Comparison of ENCODE assay signal across 26 cellular contexts in the genomic region with DNA sequence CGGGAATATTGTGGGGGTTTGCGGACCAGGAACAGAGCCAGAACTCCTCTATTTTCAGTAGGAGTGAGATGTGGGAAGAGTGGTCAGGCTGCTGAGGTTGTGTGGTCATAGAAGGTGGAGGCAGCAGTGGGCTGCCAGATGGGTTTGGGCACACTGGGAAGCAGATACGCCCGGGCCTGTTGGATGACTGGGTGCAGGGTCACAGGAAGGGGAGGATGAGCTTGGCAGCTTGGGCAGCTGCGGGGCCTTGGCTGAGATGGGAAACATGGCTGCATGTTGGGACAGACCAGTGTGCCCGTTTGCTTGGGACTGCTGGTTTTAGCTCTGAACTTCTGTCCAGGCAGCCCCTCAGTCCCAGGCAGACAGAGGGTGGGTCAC. TPM values are rescaled to one million over a fixed set of nuclear protein-coding genes. Genes with fewer than 3 reads are reported as not detected.
DNase-seq lines count a peak whose midpoint lies in the region; ATAC-seq, FAIRE-seq and TF ChIP-seq lines count a peak whose summit lies in the region.
"Had no signal": no experiment of that assay in that cellular context is flagged by ENCODE, and none has a peak within 500 bp of the region (broad histone marks: within the 10 kb centered on the region; RNA-seq: fewer than 3 reads in every experiment).

No MANE protein-coding gene starts in this region.

- ATAC-seq in HG03139 (IDR thresholded peaks at IDR 0.05; ENCODE audit: unreplicated experiment) = no peak
- ATAC-seq: activated naive CD8-positive, alpha-beta T cell treated with anti-CD3 and anti-CD28 coated beads, Interleukin-2, amount 50 U/mL, for 24 hours had no signal

- H3K27ac ChIP-seq in HEK293 (ENCODE audit: extremely low read depth, low read depth, low read length) = no peak overlapping the region
- H3K27ac ChIP-seq: neural progenitor cell had no signal

- H3K36me3 ChIP-seq in HEK293 (ENCODE audit: control insufficient read depth in 2 of 2, insufficient read depth in 1 of 2, low read length in 2 of 2) = no peaks in the 10 kb centered on the region
- H3K36me3 ChIP-seq: neural progenitor cell had no signal

- H3K36me3 Mint-ChIP-seq in endothelial cell (ENCODE audit: low read depth, unreplicated experiment) = peaks cover 56% of the 10 kb centered on the region

- no peak overlapping the region for H3K4me3 ChIP-seq in HEK293 (ENCODE audit: low read depth, low read length)
- H3K4me3 ChIP-seq: neural progenitor cell, smooth muscle cell had no signal

- CTCF ChIA-PET in HEK293 (lab: Yijun Ruan, JAX) = no interaction called here

- peak overlapping the region; percentile 85 for H3K27ac Mint-ChIP-seq in endothelial cell (ENCODE audit: unreplicated experiment)
- H3K27ac Mint-ChIP-seq: activated naive CD8-positive, alpha-beta T cell treated with anti-CD3 and anti-CD28 coated beads, Interleukin-2, amount 50 U/mL, for 24 hours; CD4-positive, alpha-beta T cell; stimulated activated naive CD8-positive, alpha-beta T cell treated with anti-CD3 and anti-CD28 coated beads, Interleukin-15, Interleukin-2, amounts not matched to agents 100 ng/mL and 50 ng/mL, for 24 hours had no signal

- no peak for TF ChIP-seq CTCF in HEK293 (tag by site-specific recombination; IDR thresholded peaks at IDR 0.05)
- no peak for TF ChIP-seq CTCF in endothelial cell (IDR thresholded peaks at IDR 0.05; ENCODE audit: unreplicated experiment)

- DNase-seq in GM12891 (ENCODE audit: insufficient read length, low spot score) (peak; percentile 5), endothelial cell (ENCODE audit: low spot score) (no peak), myocyte (ENCODE audit: low read depth) (peak; percentile 60), MV-4-11 (lab: John Stamatoyannopoulos, UW) (no peak), HT-29 (ENCODE audit: low spot score) (no peak), hippocampal formation (lab: John Stamatoyannopoulos, UW) (no peak)
- DNase-seq: activated CD4-positive, alpha-beta T cell treated with anti-CD3 and anti-CD28 coated beads for 1 hour; activated naive CD8-positive, alpha-beta T cell treated with anti-CD3 and anti-CD28 coated beads, Interleukin-2, amount 50 U/mL, for 24 hours; CD4-positive, alpha-beta T cell; dermis blood vessel endothelial cell; GF-D8; H9; Karpas-422; NCI-H1105 treated with DMSO at 0.1 percent for 48 hours; NCI-H510A treated with DMSO at 0.1 percent for 48 hours; RPMI8226; stimulated activated CD4-positive, alpha-beta T cell treated with anti-CD3 and anti-CD28 coated beads, Interleukin-4, amount 100 ng/mL, for 1 hour; trophoblast cell had no signal

- no peaks in the 10 kb centered on the region for H3K9me3 Mint-ChIP-seq in endothelial cell (ENCODE audit: unreplicated experiment)
- H3K9me3 Mint-ChIP-seq: activated naive CD8-positive, alpha-beta T cell treated with anti-CD3 and anti-CD28 coated beads, Interleukin-2, amount 50 U/mL, for 24 hours; brain; CD4-positive, alpha-beta T cell; stimulated activated naive CD8-positive, alpha-beta T cell treated with anti-CD3 and anti-CD28 coated beads, Interleukin-15, Interleukin-2, amounts not matched to agents 100 ng/mL and 50 ng/mL, for 24 hours had no signal

- H3K4me1 Mint-ChIP-seq in endothelial cell (ENCODE audit: unreplicated experiment) = peaks cover 31% of the 10 kb centered on the region
- H3K4me1 Mint-ChIP-seq: activated naive CD8-positive, alpha-beta T cell treated with anti-CD3 and anti-CD28 coated beads, Interleukin-2, amount 50 U/mL, for 24 hours; brain; H9 had no signal

- peak overlapping the region; percentile 89 for H3K4me3 Mint-ChIP-seq in endothelial cell (ENCODE audit: unreplicated experiment)
- H3K4me3 Mint-ChIP-seq: activated naive CD8-positive, alpha-beta T cell treated with anti-CD3 and anti-CD28 coated beads, Interleukin-2, amount 50 U/mL, for 24 hours; brain; CD4-positive, alpha-beta T cell; H9; stimulated activated naive CD8-positive, alpha-beta T cell treated with anti-CD3 and anti-CD28 coated beads, Interleukin-15, Interleukin-2, amounts not matched to agents 100 ng/mL and 50 ng/mL, for 24 hours had no signal

- H3K4me1 ChIP-seq in HEK293 (ENCODE audit: control insufficient read depth, insufficient read depth, low read length) = no peaks in the 10 kb centered on the region
- H3K4me1 ChIP-seq: neural progenitor cell had no signal

- FAIRE-seq in GM12891 (lab: Jason Lieb, UNC) = no peak
- FAIRE-seq: frontal cortex had no signal

- H3K27me3 Mint-ChIP-seq in endothelial cell (ENCODE audit: unreplicated experiment) = peaks cover 22% of the 10 kb centered on the region
- H3K27me3 Mint-ChIP-seq: CD4-positive, alpha-beta T cell had no signal

- no peaks in the 10 kb centered on the region for H3K9me3 ChIP-seq in HEK293 (ENCODE audit: control insufficient read depth, insufficient read depth, low read depth, low read length)

- no peak for TF ChIP-seq POLR2A in GM12891 (IDR thresholded peaks at IDR 0.05; ENCODE audit: low read depth, low read length)

- POLR2A ChIA-PET in HEK293 (lab: Yijun Ruan, JAX) = no interaction called here

TF ChIP-seq in GM12891, 5 proteins besides CTCF, POLR2A, EP300 and RAD21:
- no peak for TF ChIP-seq PAX5 (IDR thresholded peaks at IDR 0.05; ENCODE audit: insufficient read depth, low read length, severe bottlenecking)
- no peak for TF ChIP-seq SPI1 (IDR thresholded peaks at IDR 0.05; ENCODE audit: low read depth, low read length)
- TF ChIP-seq TAF1 (IDR thresholded peaks at IDR 0.05; ENCODE audit: low read depth, low read length) = no peak
TF ChIP-seq in GM12891: peak in this region for 0.

TF ChIP-seq in HEK293, 187 proteins besides CTCF, POLR2A, EP300 and RAD21:
- no peak for TF ChIP-seq ZSCAN23 (tag by site-specific recombination; IDR thresholded peaks at IDR 0.05)
- TF ChIP-seq, protein P1, sequence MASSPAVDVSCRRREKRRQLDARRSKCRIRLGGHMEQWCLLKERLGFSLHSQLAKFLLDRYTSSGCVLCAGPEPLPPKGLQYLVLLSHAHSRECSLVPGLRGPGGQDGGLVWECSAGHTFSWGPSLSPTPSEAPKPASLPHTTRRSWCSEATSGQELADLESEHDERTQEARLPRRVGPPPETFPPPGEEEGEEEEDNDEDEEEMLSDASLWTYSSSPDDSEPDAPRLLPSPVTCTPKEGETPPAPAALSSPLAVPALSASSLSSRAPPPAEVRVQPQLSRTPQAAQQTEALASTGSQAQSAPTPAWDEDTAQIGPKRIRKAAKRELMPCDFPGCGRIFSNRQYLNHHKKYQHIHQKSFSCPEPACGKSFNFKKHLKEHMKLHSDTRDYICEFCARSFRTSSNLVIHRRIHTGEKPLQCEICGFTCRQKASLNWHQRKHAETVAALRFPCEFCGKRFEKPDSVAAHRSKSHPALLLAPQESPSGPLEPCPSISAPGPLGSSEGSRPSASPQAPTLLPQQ (tag by site-specific recombination; IDR thresholded peaks at IDR 0.05) = no peak
- no peak for TF ChIP-seq FEZF1 (tag by site-specific recombination; IDR thresholded peaks at IDR 0.05)
- TF ChIP-seq ZFHX2 (tag by site-specific recombination; conservative IDR thresholded peaks at IDR 0.05) = peak; percentile 48
- TF ChIP-seq, protein P2, sequence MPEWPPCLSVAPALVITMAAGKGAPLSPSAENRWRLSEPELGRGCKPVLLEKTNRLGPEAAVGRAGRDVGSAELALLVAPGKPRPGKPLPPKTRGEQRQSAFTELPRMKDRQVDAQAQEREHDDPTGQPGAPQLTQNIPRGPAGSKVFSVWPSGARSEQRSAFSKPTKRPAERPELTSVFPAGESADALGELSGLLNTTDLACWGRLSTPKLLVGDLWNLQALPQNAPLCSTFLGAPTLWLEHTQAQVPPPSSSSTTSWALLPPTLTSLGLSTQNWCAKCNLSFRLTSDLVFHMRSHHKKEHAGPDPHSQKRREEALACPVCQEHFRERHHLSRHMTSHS (tag by site-specific recombination; IDR thresholded peaks at IDR 0.05) = no peak
- no peak for TF ChIP-seq KLF1 (tag by site-specific recombination; IDR thresholded peaks at IDR 0.05)
- no peak for TF ChIP-seq ZNF239 (tag by site-specific recombination; IDR thresholded peaks at IDR 0.05)
- no peak for TF ChIP-seq ZNF558 (tag by site-specific recombination; IDR thresholded peaks at IDR 0.05)
- TF ChIP-seq ZNF501 (tag by site-specific recombination; IDR thresholded peaks at IDR 0.05) = no peak
- TF ChIP-seq EGR2 (tag by site-specific recombination; IDR thresholded peaks at IDR 0.05; ENCODE audit: low read depth) = peak; percentile 22; the same call in 1 of the 2 replicates
- no peak for TF ChIP-seq ZFP37 (tag by site-specific recombination; IDR thresholded peaks at IDR 0.05)
- TF ChIP-seq, protein P3, sequence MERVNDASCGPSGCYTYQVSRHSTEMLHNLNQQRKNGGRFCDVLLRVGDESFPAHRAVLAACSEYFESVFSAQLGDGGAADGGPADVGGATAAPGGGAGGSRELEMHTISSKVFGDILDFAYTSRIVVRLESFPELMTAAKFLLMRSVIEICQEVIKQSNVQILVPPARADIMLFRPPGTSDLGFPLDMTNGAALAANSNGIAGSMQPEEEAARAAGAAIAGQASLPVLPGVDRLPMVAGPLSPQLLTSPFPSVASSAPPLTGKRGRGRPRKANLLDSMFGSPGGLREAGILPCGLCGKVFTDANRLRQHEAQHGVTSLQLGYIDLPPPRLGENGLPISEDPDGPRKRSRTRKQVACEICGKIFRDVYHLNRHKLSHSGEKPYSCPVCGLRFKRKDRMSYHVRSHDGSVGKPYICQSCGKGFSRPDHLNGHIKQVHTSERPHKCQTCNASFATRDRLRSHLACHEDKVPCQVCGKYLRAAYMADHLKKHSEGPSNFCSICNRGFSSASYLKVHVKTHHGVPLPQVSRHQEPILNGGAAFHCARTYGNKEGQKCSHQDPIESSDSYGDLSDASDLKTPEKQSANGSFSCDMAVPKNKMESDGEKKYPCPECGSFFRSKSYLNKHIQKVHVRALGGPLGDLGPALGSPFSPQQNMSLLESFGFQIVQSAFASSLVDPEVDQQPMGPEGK (tag by site-specific recombination; IDR thresholded peaks at IDR 0.05) = no peak
- no peak for TF ChIP-seq ZFP3 (tag by site-specific recombination; IDR thresholded peaks at IDR 0.05; ENCODE audit: low read depth)

RNA-seq across cellular contexts. Expression of a gene that starts 11.4 kb away (rescaled TPM):
- 0.15 TPM for polyA plus RNA-seq in GM12891 (2012; ENCODE audit: low read depth, missing spikeins)
- total RNA-seq in endothelial cell (ENCODE audit: unreplicated experiment) = 223 TPM
- 0.32 and 0.47 TPM in 2 replicates for total RNA-seq in myocyte
- polyA plus RNA-seq in myocyte (2012) = 1.0 TPM
- not detected in 2 replicates for total RNA-seq in HT-29 (2014; rRNA removed; shearing (Covaris generic))
- total RNA-seq: CD4-positive, alpha-beta T cell had no signal

RNA-seq across cellular contexts. Expression of a gene that starts 54.0 kb away (rescaled TPM):
- polyA plus RNA-seq in GM12891 (2012; ENCODE audit: low read depth, missing spikeins) = not detected
- 2.8 TPM for total RNA-seq in endothelial cell (ENCODE audit: unreplicated experiment)
- not detected in 2 replicates for total RNA-seq in myocyte
- not detected for polyA plus RNA-seq in myocyte (2012)
- total RNA-seq in HT-29 (2014; rRNA removed; shearing (Covaris generic)) = not detected in 2 replicates
- total RNA-seq: CD4-positive, alpha-beta T cell; frontal cortex; mononuclear cell had no signal
- polyA plus RNA-seq: smooth muscle cell had no signal

RNA-seq across cellular contexts. Expression of a gene that starts 56.0 kb away (rescaled TPM):
- polyA plus RNA-seq in GM12891 (2012; ENCODE audit: low read depth, missing spikeins) = 11.9 TPM
- total RNA-seq in endothelial cell (ENCODE audit: unreplicated experiment) = 59.6 TPM
- total RNA-seq in myocyte = 30.5 and 37.4 TPM in 2 replicates
- 50.4 TPM for polyA plus RNA-seq in myocyte (2012)
- 11.4 and 16.6 TPM in 2 replicates for total RNA-seq in HT-29 (2014; rRNA removed; shearing (Covaris generic))

Comparison
In these comparisons a context has a peak if more than half of its experiments do, and no peak if none do; other contexts are left out.
1. DNase-seq: peak in GM12891 (single experiment) and myocyte (single experiment); none in endothelial cell (single experiment), MV-4-11 (single experiment), HT-29 (single experiment) and hippocampal formation (0 of 2).
2. RNA of a gene that starts 11.4 kb away (total RNA-seq): 223 TPM in endothelial cell (single experiment); 0.32 to 0.47 TPM in myocyte and not detected in HT-29; every median in the first group is over 100 times any median in the second.